1 cellular context compared by ENCODE assay signal in genomic region chr1:231534703-231535159, GRCh38.
TF ChIP-seq lines count a peak whose summit lies in the region.

No MANE protein-coding gene starts in this region.

TF ChIP-seq in WTC11, 78 proteins besides CTCF, POLR2A, EP300 and RAD21 (continued from another document):
- TF ChIP-seq ATF1 (CRISPR knock-in tag; IDR thresholded peaks at IDR 0.05), result no peak
- TF ChIP-seq, protein P1, sequence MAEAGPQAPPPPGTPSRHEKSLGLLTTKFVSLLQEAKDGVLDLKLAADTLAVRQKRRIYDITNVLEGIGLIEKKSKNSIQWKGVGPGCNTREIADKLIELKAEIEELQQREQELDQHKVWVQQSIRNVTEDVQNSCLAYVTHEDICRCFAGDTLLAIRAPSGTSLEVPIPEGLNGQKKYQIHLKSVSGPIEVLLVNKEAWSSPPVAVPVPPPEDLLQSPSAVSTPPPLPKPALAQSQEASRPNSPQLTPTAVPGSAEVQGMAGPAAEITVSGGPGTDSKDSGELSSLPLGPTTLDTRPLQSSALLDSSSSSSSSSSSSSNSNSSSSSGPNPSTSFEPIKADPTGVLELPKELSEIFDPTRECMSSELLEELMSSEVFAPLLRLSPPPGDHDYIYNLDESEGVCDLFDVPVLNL (CRISPR knock-in tag; IDR thresholded peaks at IDR 0.05; ENCODE audit: borderline replicate concordance, low read depth), result no peak
- no peak for TF ChIP-seq FOXP4 (CRISPR knock-in tag; IDR thresholded peaks at IDR 0.05)
- no peak for TF ChIP-seq NFATC4 (CRISPR knock-in tag; IDR thresholded peaks at IDR 0.05)
- no peak for TF ChIP-seq TP53 (CRISPR knock-in tag; IDR thresholded peaks at IDR 0.05)
